ENCODE assay signal across 8 cellular contexts in genomic region chr9:111525056-111525977, GRCh38. TPM values are rescaled to one million over a fixed set of nuclear protein-coding genes. Genes with fewer than 3 reads are reported as not detected.
DNase-seq lines count a peak whose midpoint lies in the region; ATAC-seq lines count a peak whose summit lies in the region.

Gene ZNF483 (plus strand): TSS chr9:111525179. CDS start chr9:111527396, 2,217 bp downstream.

- CTCF ChIA-PET in activated CD4-positive, alpha-beta memory T cell treated with anti-CD3 and anti-CD28 coated beads for 36 hours (lab: Charles Lee) = no interaction called here

- POLR2A ChIA-PET in activated CD4-positive, alpha-beta memory T cell treated with anti-CD3 and anti-CD28 coated beads for 36 hours (lab: Charles Lee) = no interaction called here

- intact Hi-C loops in activated CD4-positive, alpha-beta memory T cell treated with anti-CD3 and anti-CD28 coated beads for 36 hours (cut with micrococcal nuclease) = loop anchor here (1.0 to 5.0 kb wide), 3 partner anchors 43 to 809 kb away; partner anchors contain the start of gene DNAJC25
- intact Hi-C loops in dendritic cell treated with granulocyte-macrophage colony-stimulating factor and Interleukin-4, amounts not matched to agents 40 ng/mL and 50 ng/mL, for 4 days (cut with micrococcal nuclease) = no loop called here
- intact Hi-C loops in left colon (cut with DNase I, micrococcal nuclease) = no loop called here

- peaks cover 13% of the 10 kb centered on the region for H3K4me1 Mint-ChIP-seq in activated CD4-positive, alpha-beta memory T cell treated with anti-CD3 and anti-CD28 coated beads for 36 hours (ENCODE audit: low read depth)
- H3K4me1 Mint-ChIP-seq in dendritic cell treated with granulocyte-macrophage colony-stimulating factor and Interleukin-4, amounts not matched to agents 40 ng/mL and 50 ng/mL, for 4 days (ENCODE audit: low read depth) = peaks cover 9% of the 10 kb centered on the region

- peaks cover 13% of the 10 kb centered on the region for H3K36me3 Mint-ChIP-seq in activated CD4-positive, alpha-beta memory T cell treated with anti-CD3 and anti-CD28 coated beads for 36 hours
- no peaks in the 10 kb centered on the region for H3K36me3 Mint-ChIP-seq in dendritic cell treated with granulocyte-macrophage colony-stimulating factor and Interleukin-4, amounts not matched to agents 40 ng/mL and 50 ng/mL, for 4 days (ENCODE audit: low read depth)

- in situ Hi-C loops in ACHN (cut with HindIII; ENCODE audit: low pct_ligation_motif_present, low pct_unique_long_range_greater_than_20kb, low sequenced_read_pairs) = no loop called here

- ATAC-seq in GM21529 (IDR thresholded peaks at IDR 0.05; ENCODE audit: unreplicated experiment) (peak; percentile 48), left colon (peak; percentile 90), GM18858 (IDR thresholded peaks at IDR 0.05; ENCODE audit: unreplicated experiment) (no peak)

- H3K4me3 Mint-ChIP-seq in activated CD4-positive, alpha-beta memory T cell treated with anti-CD3 and anti-CD28 coated beads for 36 hours = peak within 1 kb of the TSS; percentile 88
- H3K4me3 Mint-ChIP-seq in dendritic cell treated with granulocyte-macrophage colony-stimulating factor and Interleukin-4, amounts not matched to agents 40 ng/mL and 50 ng/mL, for 4 days = peak within 1 kb of the TSS; percentile 49

- H3K27ac Mint-ChIP-seq in activated CD4-positive, alpha-beta memory T cell treated with anti-CD3 and anti-CD28 coated beads for 36 hours = peak within 1 kb of the TSS; percentile 72
- no peak within 1 kb of the TSS for H3K27ac Mint-ChIP-seq in dendritic cell treated with granulocyte-macrophage colony-stimulating factor and Interleukin-4, amounts not matched to agents 40 ng/mL and 50 ng/mL, for 4 days

- DNase-seq in ACHN = peak; percentile 45
- peak; percentile 86 for DNase-seq in NCI-H2227 treated with DMSO at 0.1 percent for 48 hours (lab: John Stamatoyannopoulos, UW)
- DNase-seq in activated CD4-positive, alpha-beta memory T cell treated with anti-CD3 and anti-CD28 coated beads for 36 hours = peak; percentile 73
- DNase-seq in left colon = peak; percentile 63 to 70
- peak; percentile 40 to 58 for DNase-seq in stimulated activated CD4-positive, alpha-beta T cell treated with anti-CD3 and anti-CD28 coated beads, Interleukin-15, amount 100 ng/mL, for 1 hour (ENCODE audit: low read depth in 1 of 2, low spot score in 1 of 2)

- H3K9me3 Mint-ChIP-seq in activated CD4-positive, alpha-beta memory T cell treated with anti-CD3 and anti-CD28 coated beads for 36 hours = no peaks in the 10 kb centered on the region
- no peaks in the 10 kb centered on the region for H3K9me3 Mint-ChIP-seq in dendritic cell treated with granulocyte-macrophage colony-stimulating factor and Interleukin-4, amounts not matched to agents 40 ng/mL and 50 ng/mL, for 4 days

- H3K27me3 Mint-ChIP-seq in activated CD4-positive, alpha-beta memory T cell treated with anti-CD3 and anti-CD28 coated beads for 36 hours = no peaks in the 10 kb centered on the region
- H3K27me3 Mint-ChIP-seq in dendritic cell treated with granulocyte-macrophage colony-stimulating factor and Interleukin-4, amounts not matched to agents 40 ng/mL and 50 ng/mL, for 4 days = peaks cover 41% of the 10 kb centered on the region

RNA-seq across cellular contexts. Expression of gene ZNF483, which starts in this region (rescaled TPM):
- 1 to 10 TPM; 2.9 to 3.4 TPM for total RNA-seq in activated CD4-positive, alpha-beta memory T cell treated with anti-CD3 and anti-CD28 coated beads for 36 hours
- total RNA-seq in left colon = 1 to 10 TPM in 1 of 2 donors, under 1 TPM in 1; 0.73 to 2.9 TPM
